11 cellular contexts compared by ENCODE assay signal in the genomic region with DNA sequence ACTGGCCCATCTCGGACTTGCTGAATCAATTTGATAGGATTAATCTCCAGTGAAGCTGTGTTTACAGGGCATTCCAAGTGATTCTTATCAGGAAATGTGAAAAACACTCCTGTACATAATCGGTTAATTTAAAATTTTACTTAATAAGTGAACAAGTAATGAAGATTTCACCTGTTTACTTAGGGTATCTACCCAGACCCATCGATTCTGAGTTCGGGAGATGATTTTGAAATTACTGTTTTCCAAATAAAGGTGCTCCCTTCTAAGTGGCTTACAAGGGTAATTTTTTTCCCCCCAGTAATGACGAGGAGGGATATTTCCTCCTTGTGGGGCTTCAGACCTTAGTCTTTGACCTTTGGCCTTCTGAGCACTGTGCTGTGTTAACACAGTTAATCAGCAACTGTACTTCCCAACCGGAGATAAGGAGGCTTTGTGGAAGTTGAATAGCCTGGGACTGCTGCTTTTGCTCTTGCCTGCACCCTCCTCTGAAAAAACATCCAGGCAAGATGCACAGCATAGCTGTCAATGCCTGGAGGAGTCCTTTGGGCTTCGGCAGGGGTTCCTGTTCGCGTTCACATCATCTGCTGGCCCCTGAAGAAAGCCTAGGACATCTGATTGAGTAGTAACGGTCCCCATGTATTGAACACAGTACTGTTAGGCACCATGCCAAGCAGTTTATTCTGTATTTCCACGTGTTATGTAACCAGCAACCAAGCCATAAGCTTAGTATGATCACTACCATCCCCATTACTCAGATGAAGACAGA. TPM values are rescaled to one million over a fixed set of nuclear protein-coding genes. Genes with fewer than 3 reads are reported as not detected.
DNase-seq lines count a peak whose midpoint lies in the region; ATAC-seq and TF ChIP-seq lines count a peak whose summit lies in the region.
"Had no signal": no experiment of that assay in that cellular context is flagged by ENCODE, and none has a peak within 500 bp of the region (broad histone marks: within the 10 kb centered on the region; RNA-seq: fewer than 3 reads in every experiment).

No MANE protein-coding gene starts in this region.

- no peak for DNase-seq in activated CD4-positive, alpha-beta T cell treated with anti-CD3 and anti-CD28 coated beads for 36 hours
- no peak for DNase-seq in activated CD4-positive, alpha-beta T cell treated with anti-CD3 and anti-CD28 coated beads, Interleukin-2, amount 50 U/mL, for 48 hours
- peak in 2 of 3 donors; percentile 59 to 70 for DNase-seq in Peyer's patch
- no peak for DNase-seq in fibroblast of lung (ENCODE audit: low read depth in 2 of 2)
- DNase-seq in G401 (ENCODE audit: low spot score) = no peak
- no peak for DNase-seq in NCI-H774 (lab: John Stamatoyannopoulos, UW)
- DNase-seq: effector CD8-positive, alpha-beta T cell; NCI-H1694; ovary had no signal

- intact Hi-C loops in activated CD4-positive, alpha-beta T cell treated with anti-CD3 and anti-CD28 coated beads for 36 hours (cut with DNase I, micrococcal nuclease) = loop anchor here in 1 of 2 experiments (5.0 kb wide), 1 partner anchor 47 kb away; a partner anchor contains a TSS

- peak overlapping the region; percentile 91 for H3K4me3 Mint-ChIP-seq in activated CD4-positive, alpha-beta T cell treated with anti-CD3 and anti-CD28 coated beads for 36 hours

- H3K4me1 ChIP-seq in Peyer's patch (peaks cover 3 to 53% (median 14%) of the 10 kb centered on the region in 4 donors), fibroblast of lung (ENCODE audit: control insufficient read depth, extremely low read depth, insufficient read depth, low read length) (peaks cover 7% of the 10 kb centered on the region), rectal smooth muscle tissue (ENCODE audit: control insufficient read depth, insufficient read depth, low read length) (peaks cover 16% of the 10 kb centered on the region)

- peak overlapping the region in 3 of 4 donors; percentile 69 to 93 (median 77) for H3K4me3 ChIP-seq in Peyer's patch
- peak overlapping the region; percentile 89 to 99 (median 98) for H3K4me3 ChIP-seq in fibroblast of lung (replicated peaks in 1 of 4; ENCODE audit: control extremely low read depth in 1 of 4, insufficient read depth in 1 of 4, low read depth in 3 of 4, low read length in 4 of 4)
- H3K4me3 ChIP-seq in rectal smooth muscle tissue (ENCODE audit: low read length) = peak overlapping the region; percentile 100

- no peaks in the 10 kb centered on the region for H4K20me1 ChIP-seq in fibroblast of lung (ENCODE audit: control insufficient read depth, extremely low read depth, insufficient read depth, low read length)

- peaks cover 5% of the 10 kb centered on the region for H3K36me3 Mint-ChIP-seq in activated CD4-positive, alpha-beta T cell treated with anti-CD3 and anti-CD28 coated beads for 36 hours (ENCODE audit: low read depth)

- no peaks in the 10 kb centered on the region for H3K9me3 Mint-ChIP-seq in activated CD4-positive, alpha-beta T cell treated with anti-CD3 and anti-CD28 coated beads for 36 hours (ENCODE audit: low read depth)

- TF ChIP-seq CTCF in Peyer's patch (IDR thresholded peaks at IDR 0.05) = peak in 1 of 6 experiments; percentile 2
- TF ChIP-seq CTCF in fibroblast of lung (conservative IDR thresholded peaks at IDR 0.05 in 1 of 2, IDR thresholded peaks at IDR 0.05 in 1 of 2; ENCODE audit: low read depth in 1 of 2, low read length in 2 of 2) = no peak

- peak; percentile 31 to 41 for TF ChIP-seq POLR2A in Peyer's patch (IDR thresholded peaks at IDR 0.05)

- in situ Hi-C loops in G401 (cut with HindIII; ENCODE audit: low sequenced_read_pairs) = no loop called here

- H3K79me2 ChIP-seq in fibroblast of lung (ENCODE audit: control insufficient read depth, insufficient read depth, low read length) = peaks cover 26% of the 10 kb centered on the region

- peak overlapping the region; percentile 68 for H3K4me2 ChIP-seq in fibroblast of lung (ENCODE audit: extremely low read depth, insufficient read depth, low read length)

- H3K36me3 ChIP-seq in Peyer's patch = peaks cover 0 to 5% (median 0%) of the 10 kb centered on the region in 3 donors
- peaks cover 3% of the 10 kb centered on the region for H3K36me3 ChIP-seq in fibroblast of lung (ENCODE audit: control insufficient read depth, insufficient read depth, low read length)
- H3K36me3 ChIP-seq in rectal smooth muscle tissue (ENCODE audit: control insufficient read depth, insufficient read depth, low read length) = peaks cover 5% of the 10 kb centered on the region
- H3K36me3 ChIP-seq: ovary had no signal

- ATAC-seq in activated CD4-positive, alpha-beta T cell treated with anti-CD3 and anti-CD28 coated beads for 36 hours = no peak
- no peak for ATAC-seq in HG02623 (IDR thresholded peaks at IDR 0.05; ENCODE audit: unreplicated experiment)

- POLR2A ChIA-PET in activated CD4-positive, alpha-beta T cell treated with anti-CD3 and anti-CD28 coated beads for 36 hours (lab: Charles Lee) = no interaction called here

- CTCF ChIA-PET in activated CD4-positive, alpha-beta T cell treated with anti-CD3 and anti-CD28 coated beads for 36 hours (lab: Charles Lee) = interaction anchor here (0.7 kb wide), 1 partner anchor 1756 kb away, joined by 3 read pairs; no protein-coding TSS in a partner anchor

- peaks cover 27% of the 10 kb centered on the region for H3K4me1 Mint-ChIP-seq in activated CD4-positive, alpha-beta T cell treated with anti-CD3 and anti-CD28 coated beads for 36 hours

- no peak overlapping the region for H2AFZ ChIP-seq in fibroblast of lung (ENCODE audit: low read length)

- H3K27me3 Mint-ChIP-seq in activated CD4-positive, alpha-beta T cell treated with anti-CD3 and anti-CD28 coated beads for 36 hours = no peaks in the 10 kb centered on the region

- H3K9ac ChIP-seq in fibroblast of lung (ENCODE audit: insufficient read depth, low read length) = no peak overlapping the region
- no peak overlapping the region for H3K9ac ChIP-seq in rectal smooth muscle tissue (ENCODE audit: low read length)

- H3K27ac ChIP-seq in Peyer's patch (peak overlapping the region in 3 of 4 donors; percentile 27 to 90 (median 90)), fibroblast of lung (ENCODE audit: insufficient read depth, low read length) (no peak overlapping the region), rectal smooth muscle tissue (ENCODE audit: low read depth, low read length) (no peak overlapping the region)
- H3K27ac ChIP-seq: ovary had no signal

- H3K27ac Mint-ChIP-seq in activated CD4-positive, alpha-beta T cell treated with anti-CD3 and anti-CD28 coated beads for 36 hours = no peak overlapping the region

- H3K9me3 ChIP-seq in Peyer's patch = no peaks in the 10 kb centered on the region
- H3K9me3 ChIP-seq in fibroblast of lung (ENCODE audit: control insufficient read depth, insufficient read depth, low read depth, low read length) = no peaks in the 10 kb centered on the region
- H3K9me3 ChIP-seq: ovary had no signal

- no peaks in the 10 kb centered on the region for H3K27me3 ChIP-seq in Peyer's patch
- no peaks in the 10 kb centered on the region for H3K27me3 ChIP-seq in fibroblast of lung (ENCODE audit: control insufficient read depth, insufficient read depth, low read length)
- H3K27me3 ChIP-seq in rectal smooth muscle tissue (ENCODE audit: control insufficient read depth, insufficient read depth, low read length) = no peaks in the 10 kb centered on the region
- H3K27me3 ChIP-seq: ovary had no signal

RNA-seq across cellular contexts. Expression of a gene that starts 1.8 kb away (rescaled TPM):
- total RNA-seq in activated CD4-positive, alpha-beta T cell treated with anti-CD3 and anti-CD28 coated beads for 36 hours = 10 to 100 TPM; 11.6 to 11.9 TPM
- 100 to 1,000 TPM; 107 to 188 (median 152) TPM for total RNA-seq in Peyer's patch
- 66.0 and 78.3 TPM in 2 replicates for total RNA-seq in fibroblast of lung
- 28.3 and 37.4 TPM in 2 replicates for polyA plus RNA-seq in fibroblast of lung
- 33.5 and 45.4 TPM in 2 replicates for polyA plus RNA-seq in fibroblast of lung (2012)
- 9.3 and 15.9 TPM in 2 replicates for polyA minus RNA-seq in fibroblast of lung (ENCODE audit: low replicate concordance)
- total RNA-seq in G401 (2014; rRNA removed; shearing (Covaris generic)) = 63.5 and 85.2 TPM in 2 replicates

RNA-seq across cellular contexts. Expression of a gene that starts 2.2 kb away (rescaled TPM):
- 10 to 100 TPM; 20.9 to 25.0 TPM for total RNA-seq in activated CD4-positive, alpha-beta T cell treated with anti-CD3 and anti-CD28 coated beads for 36 hours
- total RNA-seq in Peyer's patch (100 to 1,000 TPM; 105 to 187 (median 155) TPM), fibroblast of lung (29.8 and 47.4 TPM in 2 replicates)
- polyA plus RNA-seq in fibroblast of lung = 18.4 and 24.0 TPM in 2 replicates
- 22.2 and 29.2 TPM in 2 replicates for polyA plus RNA-seq in fibroblast of lung (2012)
- 20.9 and 60.4 TPM in 2 replicates for polyA minus RNA-seq in fibroblast of lung (ENCODE audit: low replicate concordance)
- 81.3 and 108 TPM in 2 replicates for total RNA-seq in G401 (2014; rRNA removed; shearing (Covaris generic))

RNA-seq across cellular contexts. Expression of a gene that starts 35.3 kb away (rescaled TPM):
- not detected for total RNA-seq in activated CD4-positive, alpha-beta T cell treated with anti-CD3 and anti-CD28 coated beads for 36 hours
- under 1 TPM in 1 of 4 donors, not detected in 3; 0.35 TPM for total RNA-seq in Peyer's patch
- total RNA-seq in fibroblast of lung = not detected in 2 replicates
- not detected in 2 replicates for polyA plus RNA-seq in fibroblast of lung
- polyA plus RNA-seq in fibroblast of lung (2012) = not detected in 2 replicates
- polyA minus RNA-seq in fibroblast of lung (ENCODE audit: low replicate concordance) = not detected in 2 replicates
- 0.31 TPM in 1 of 2 replicates, not detected in the other for total RNA-seq in G401 (2014; rRNA removed; shearing (Covaris generic))

RNA-seq across cellular contexts. Expression of a gene that starts 43.1 kb away (rescaled TPM):
- total RNA-seq in activated CD4-positive, alpha-beta T cell treated with anti-CD3 and anti-CD28 coated beads for 36 hours = under 1 TPM; 0.14 to 0.21 TPM
- total RNA-seq in Peyer's patch = not detected
- not detected in 2 replicates for total RNA-seq in fibroblast of lung
- polyA plus RNA-seq in fibroblast of lung = 0.05 TPM in 1 of 2 replicates, not detected in the other
- 0.13 TPM in 1 of 2 replicates, not detected in the other for polyA plus RNA-seq in fibroblast of lung (2012)
- not detected in 2 replicates for polyA minus RNA-seq in fibroblast of lung (ENCODE audit: low replicate concordance)
- 81.1 and 105 TPM in 2 replicates for total RNA-seq in G401 (2014; rRNA removed; shearing (Covaris generic))

RNA-seq across cellular contexts. Expression of a gene that starts 46.1 kb away (rescaled TPM):
- total RNA-seq in activated CD4-positive, alpha-beta T cell treated with anti-CD3 and anti-CD28 coated beads for 36 hours = 10 to 100 TPM; 34.4 to 42.4 TPM
- total RNA-seq in Peyer's patch (10 to 100 TPM; 47.1 to 99.9 (median 59.3) TPM), fibroblast of lung (43.6 and 49.3 TPM in 2 replicates)
- polyA plus RNA-seq in fibroblast of lung = 13.5 and 18.1 TPM in 2 replicates
- 29.5 and 48.9 TPM in 2 replicates for polyA plus RNA-seq in fibroblast of lung (2012)
- polyA minus RNA-seq in fibroblast of lung (ENCODE audit: low replicate concordance) = 7.8 and 12.7 TPM in 2 replicates
- total RNA-seq in G401 (2014; rRNA removed; shearing (Covaris generic)) = 128 and 160 TPM in 2 replicates

Comparison
In these comparisons a context has a peak if more than half of its experiments do, and no peak if none do; other contexts are left out.
1. DNase-seq: peak in Peyer's patch (2 of 3); none in activated CD4-positive, alpha-beta T cell treated with anti-CD3 and anti-CD28 coated beads for 36 hours (single experiment), activated CD4-positive, alpha-beta T cell treated with anti-CD3 and anti-CD28 coated beads, Interleukin-2, amount 50 U/mL, for 48 hours (0 of 2), fibroblast of lung (0 of 2), G401 (single experiment) and NCI-H774 (single experiment).
2. H3K27ac ChIP-seq: peak in Peyer's patch (3 of 4); none in fibroblast of lung (single experiment) and rectal smooth muscle tissue (single experiment).
3. Peak in every context shown above with its lines, with median percentiles within 50 percentile points of each other: H3K4me3 ChIP-seq.